12 cellular contexts compared by ENCODE assay signal in genomic region chr3:35659808-35660207, GRCh38. TPM values are rescaled to one million over a fixed set of nuclear protein-coding genes. Genes with fewer than 3 reads are reported as not detected.
DNase-seq lines count a peak whose midpoint lies in the region; ATAC-seq and TF ChIP-seq lines count a peak whose summit lies in the region.
"Had no signal": no experiment of that assay in that cellular context is flagged by ENCODE, and none has a peak within 500 bp of the region (broad histone marks: within the 10 kb centered on the region; RNA-seq: fewer than 3 reads in every experiment).

No MANE protein-coding gene starts in this region.

- H3K4me1 Mint-ChIP-seq in activated CD8-positive, alpha-beta T cell treated with anti-CD3 and anti-CD28 coated beads for 36 hours (ENCODE audit: low read depth), result no peaks in the 10 kb centered on the region
- no peaks in the 10 kb centered on the region for H3K4me1 Mint-ChIP-seq in activated CD8-positive, alpha-beta T cell treated with anti-CD3 and anti-CD28 coated beads, Interleukin-2, amount 10 ng/mL, durations not matched to agents 7 days and 5 days (ENCODE audit: low read depth)
- no peaks in the 10 kb centered on the region for H3K4me1 Mint-ChIP-seq in activated CD8-positive, alpha-beta memory T cell treated with anti-CD3 and anti-CD28 coated beads, Interleukin-2, amount 10 ng/mL, durations not matched to agents 7 days and 5 days
- H3K4me1 Mint-ChIP-seq: memory B cell had no signal

- H3K36me3 Mint-ChIP-seq in activated CD8-positive, alpha-beta T cell treated with anti-CD3 and anti-CD28 coated beads for 36 hours (ENCODE audit: low read depth), result no peaks in the 10 kb centered on the region
- no peaks in the 10 kb centered on the region for H3K36me3 Mint-ChIP-seq in activated CD8-positive, alpha-beta T cell treated with anti-CD3 and anti-CD28 coated beads, Interleukin-2, amount 10 ng/mL, durations not matched to agents 7 days and 5 days (ENCODE audit: low read depth)
- no peaks in the 10 kb centered on the region for H3K36me3 Mint-ChIP-seq in activated CD8-positive, alpha-beta memory T cell treated with anti-CD3 and anti-CD28 coated beads, Interleukin-2, amount 10 ng/mL, durations not matched to agents 7 days and 5 days
- H3K36me3 Mint-ChIP-seq: memory B cell had no signal

- H3K27me3 Mint-ChIP-seq in activated CD8-positive, alpha-beta T cell treated with anti-CD3 and anti-CD28 coated beads for 36 hours, result peaks cover 4% of the 10 kb centered on the region
- peaks cover 2% of the 10 kb centered on the region for H3K27me3 Mint-ChIP-seq in activated CD8-positive, alpha-beta T cell treated with anti-CD3 and anti-CD28 coated beads, Interleukin-2, amount 10 ng/mL, durations not matched to agents 7 days and 5 days (ENCODE audit: low read depth)
- H3K27me3 Mint-ChIP-seq in activated CD8-positive, alpha-beta memory T cell treated with anti-CD3 and anti-CD28 coated beads, Interleukin-2, amount 10 ng/mL, durations not matched to agents 7 days and 5 days, result no peaks in the 10 kb centered on the region
- H3K27me3 Mint-ChIP-seq: dendritic cell treated with granulocyte-macrophage colony-stimulating factor and Interleukin-4, amounts not matched to agents 40 ng/mL and 50 ng/mL, for 4 days had no signal

- H3K4me3 Mint-ChIP-seq in activated CD8-positive, alpha-beta T cell treated with anti-CD3 and anti-CD28 coated beads for 36 hours, result no peak overlapping the region
- H3K4me3 Mint-ChIP-seq in activated CD8-positive, alpha-beta T cell treated with anti-CD3 and anti-CD28 coated beads, Interleukin-2, amount 10 ng/mL, durations not matched to agents 7 days and 5 days, result no peak overlapping the region
- no peak overlapping the region for H3K4me3 Mint-ChIP-seq in activated CD8-positive, alpha-beta memory T cell treated with anti-CD3 and anti-CD28 coated beads, Interleukin-2, amount 10 ng/mL, durations not matched to agents 7 days and 5 days
- H3K4me3 Mint-ChIP-seq: dendritic cell treated with granulocyte-macrophage colony-stimulating factor and Interleukin-4, amounts not matched to agents 40 ng/mL and 50 ng/mL, for 4 days; memory B cell had no signal

- H3K27ac Mint-ChIP-seq in activated CD8-positive, alpha-beta T cell treated with anti-CD3 and anti-CD28 coated beads for 36 hours, result no peak overlapping the region
- H3K27ac Mint-ChIP-seq in activated CD8-positive, alpha-beta T cell treated with anti-CD3 and anti-CD28 coated beads, Interleukin-2, amount 10 ng/mL, durations not matched to agents 7 days and 5 days, result no peak overlapping the region
- H3K27ac Mint-ChIP-seq in activated CD8-positive, alpha-beta memory T cell treated with anti-CD3 and anti-CD28 coated beads, Interleukin-2, amount 10 ng/mL, durations not matched to agents 7 days and 5 days, result no peak overlapping the region
- H3K27ac Mint-ChIP-seq: dendritic cell treated with granulocyte-macrophage colony-stimulating factor and Interleukin-4, amounts not matched to agents 40 ng/mL and 50 ng/mL, for 4 days; memory B cell had no signal

- H3K36me3 ChIP-seq in thyroid gland, result no peaks in the 10 kb centered on the region
- no peaks in the 10 kb centered on the region for H3K36me3 ChIP-seq in aorta (ENCODE audit: control insufficient read depth in 1 of 2, insufficient read depth in 2 of 2, low read length in 1 of 2)

- no peak for ATAC-seq in activated CD8-positive, alpha-beta T cell treated with anti-CD3 and anti-CD28 coated beads for 36 hours
- ATAC-seq in activated CD8-positive, alpha-beta T cell treated with anti-CD3 and anti-CD28 coated beads, Interleukin-2, amount 10 ng/mL, durations not matched to agents 7 days and 5 days, result no peak
- no peak for ATAC-seq in aorta (ENCODE audit: low FRiP score)
- no peak for ATAC-seq in activated CD8-positive, alpha-beta memory T cell treated with anti-CD3 and anti-CD28 coated beads, Interleukin-2, amount 10 ng/mL, durations not matched to agents 7 days and 5 days
- ATAC-seq: activated CD4-positive, CD25-positive, alpha-beta regulatory T cell treated with anti-CD3 and anti-CD28 coated beads, Interleukin-2, amount 50 U/mL, for 24 hours had no signal

- CTCF ChIA-PET in activated CD8-positive, alpha-beta T cell treated with anti-CD3 and anti-CD28 coated beads for 36 hours (lab: Charles Lee), result interaction anchor here (0.9 kb wide), 1 partner anchor 28 kb away, joined by 3 read pairs; no protein-coding TSS in a partner anchor
- CTCF ChIA-PET in activated CD8-positive, alpha-beta T cell treated with anti-CD3 and anti-CD28 coated beads, Interleukin-2, amount 10 ng/mL, durations not matched to agents 7 days and 5 days (lab: Charles Lee), result no interaction called here
- CTCF ChIA-PET in activated CD8-positive, alpha-beta memory T cell treated with anti-CD3 and anti-CD28 coated beads, Interleukin-2, amount 10 ng/mL, durations not matched to agents 7 days and 5 days (lab: Charles Lee), result no interaction called here

- no peaks in the 10 kb centered on the region for H3K9me3 ChIP-seq in thyroid gland
- H3K9me3 ChIP-seq in aorta (ENCODE audit: control insufficient read depth, low read length), result no peaks in the 10 kb centered on the region

- intact Hi-C loops in activated CD8-positive, alpha-beta T cell treated with anti-CD3 and anti-CD28 coated beads for 36 hours (cut with micrococcal nuclease), result no loop called here
- intact Hi-C loops in thyroid gland (cut with DNase I), result no loop called here
- intact Hi-C loops in aorta (cut with DNase I), result no loop called here

- H3K27me3 ChIP-seq in thyroid gland (no peaks in the 10 kb centered on the region), aorta (ENCODE audit: control insufficient read depth in 1 of 2, insufficient read depth in 2 of 2, low read length in 1 of 2) (no peaks in the 10 kb centered on the region)

- DNase-seq in activated CD8-positive, alpha-beta T cell treated with anti-CD3 and anti-CD28 coated beads for 36 hours, result peak; percentile 16
- DNase-seq in activated CD8-positive, alpha-beta T cell treated with anti-CD3 and anti-CD28 coated beads, Interleukin-2, amount 10 ng/mL, durations not matched to agents 7 days and 5 days, result no peak
- DNase-seq in NCI-H526 treated with DMSO at 0.1 percent for 48 hours (lab: John Stamatoyannopoulos, UW), result peak; percentile 34
- DNase-seq in epithelial cell of esophagus (ENCODE audit: low read depth), result peak; percentile 41
- DNase-seq in thyroid gland, result peak; percentile 20 to 49
- no peak for DNase-seq in aorta
- no peak for DNase-seq in T-helper 1 cell
- no peak for DNase-seq in activated CD8-positive, alpha-beta memory T cell treated with anti-CD3 and anti-CD28 coated beads, Interleukin-2, amount 10 ng/mL, durations not matched to agents 7 days and 5 days
- DNase-seq: IMR-90 had no signal

- POLR2A ChIA-PET in activated CD8-positive, alpha-beta T cell treated with anti-CD3 and anti-CD28 coated beads for 36 hours (lab: Charles Lee), result interaction anchor here (0.6 kb wide), 1 partner anchor 108 kb away, joined by 3 read pairs; no protein-coding TSS in a partner anchor
- POLR2A ChIA-PET in activated CD8-positive, alpha-beta T cell treated with anti-CD3 and anti-CD28 coated beads, Interleukin-2, amount 10 ng/mL, durations not matched to agents 7 days and 5 days (lab: Charles Lee), result no interaction called here

- H3K4me1 ChIP-seq in thyroid gland (peaks cover 2 to 10% of the 10 kb centered on the region in 2 donors), aorta (ENCODE audit: control insufficient read depth in 1 of 2, insufficient read depth in 2 of 2, low read length in 2 of 2) (no peaks in the 10 kb centered on the region)

- TF ChIP-seq CTCF in activated CD8-positive, alpha-beta T cell treated with anti-CD3 and anti-CD28 coated beads for 36 hours (IDR thresholded peaks at IDR 0.05), result no peak
- TF ChIP-seq CTCF in epithelial cell of esophagus (IDR thresholded peaks at IDR 0.05; ENCODE audit: insufficient read depth, low read depth, low read length, missing control alignments) (peak; percentile 71), thyroid gland (IDR thresholded peaks at IDR 0.05) (peak in 3 of 6 experiments; percentile 25 to 39 (median 31))

- no peaks in the 10 kb centered on the region for H3K9me3 Mint-ChIP-seq in activated CD8-positive, alpha-beta T cell treated with anti-CD3 and anti-CD28 coated beads for 36 hours
- no peaks in the 10 kb centered on the region for H3K9me3 Mint-ChIP-seq in activated CD8-positive, alpha-beta T cell treated with anti-CD3 and anti-CD28 coated beads, Interleukin-2, amount 10 ng/mL, durations not matched to agents 7 days and 5 days (ENCODE audit: insufficient read depth)
- H3K9me3 Mint-ChIP-seq in activated CD8-positive, alpha-beta memory T cell treated with anti-CD3 and anti-CD28 coated beads, Interleukin-2, amount 10 ng/mL, durations not matched to agents 7 days and 5 days (ENCODE audit: low read depth), result peaks cover 2% of the 10 kb centered on the region
- H3K9me3 Mint-ChIP-seq: dendritic cell treated with granulocyte-macrophage colony-stimulating factor and Interleukin-4, amounts not matched to agents 40 ng/mL and 50 ng/mL, for 4 days had no signal

- no peak overlapping the region for H3K27ac ChIP-seq in thyroid gland
- no peak overlapping the region for H3K27ac ChIP-seq in aorta (ENCODE audit: low read depth in 1 of 2, low read length in 2 of 2)

- no peak for TF ChIP-seq POLR2A in thyroid gland (IDR thresholded peaks at IDR 0.05)

- H3K4me3 ChIP-seq in epithelial cell of esophagus (ENCODE audit: low read length) (no peak overlapping the region), thyroid gland (replicated peaks in 1 of 3) (no peak overlapping the region), aorta (ENCODE audit: low read length in 2 of 2) (no peak overlapping the region)

RNA-seq across cellular contexts. Expression of gene ARPP21, which starts 20.5 kb away (rescaled TPM):
- not detected for total RNA-seq in activated CD8-positive, alpha-beta T cell treated with anti-CD3 and anti-CD28 coated beads for 36 hours
- total RNA-seq in activated CD8-positive, alpha-beta T cell treated with anti-CD3 and anti-CD28 coated beads, Interleukin-2, amount 10 ng/mL, durations not matched to agents 7 days and 5 days, result not detected
- total RNA-seq in thyroid gland (not detected), aorta (1 to 10 TPM; 1.8 to 3.0 TPM)
- polyA plus RNA-seq in aorta, result 1 to 10 TPM; 6.9 to 9.5 TPM
- not detected for total RNA-seq in activated CD8-positive, alpha-beta memory T cell treated with anti-CD3 and anti-CD28 coated beads, Interleukin-2, amount 10 ng/mL, durations not matched to agents 7 days and 5 days
- total RNA-seq: IMR-90 had no signal
- polyA plus RNA-seq: IMR-90 had no signal

Comparison
In these comparisons a context has a peak if more than half of its experiments do, and no peak if none do; other contexts are left out.
1. DNase-seq: peak in activated CD8-positive, alpha-beta T cell treated with anti-CD3 and anti-CD28 coated beads for 36 hours (single experiment), NCI-H526 treated with DMSO at 0.1 percent for 48 hours (single experiment), epithelial cell of esophagus (single experiment) and thyroid gland (2 of 2); none in activated CD8-positive, alpha-beta T cell treated with anti-CD3 and anti-CD28 coated beads, Interleukin-2, amount 10 ng/mL, durations not matched to agents 7 days and 5 days (single experiment), aorta (0 of 2), T-helper 1 cell (0 of 5) and activated CD8-positive, alpha-beta memory T cell treated with anti-CD3 and anti-CD28 coated beads, Interleukin-2, amount 10 ng/mL, durations not matched to agents 7 days and 5 days (single experiment).